ENCODE assay signal across 18 cellular contexts in the genomic region with DNA sequence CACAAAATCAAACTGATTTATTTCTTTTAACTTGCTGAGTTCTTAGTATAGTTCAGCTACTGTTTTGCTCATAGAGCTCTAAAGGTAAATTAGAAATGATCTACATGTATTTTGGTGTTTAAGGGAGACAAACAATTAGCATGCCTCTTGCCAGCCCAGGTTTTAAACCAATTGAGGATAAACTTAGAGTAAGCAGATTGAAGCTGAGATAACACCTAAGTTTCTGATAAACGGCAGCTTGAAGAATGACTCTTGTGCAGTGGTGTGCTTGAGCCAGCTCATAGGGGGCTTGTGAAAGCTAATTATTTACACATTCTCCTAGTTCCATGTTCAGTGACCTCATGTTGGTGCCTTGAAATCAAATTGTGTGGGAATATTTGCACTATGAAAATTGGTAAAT.
"Had no signal": no experiment of that assay in that cellular context is flagged by ENCODE, and none has a peak within 500 bp of the region (broad histone marks: within the 10 kb centered on the region; RNA-seq: fewer than 3 reads in every experiment).

No MANE protein-coding gene starts in this region.

- H3K9me3 ChIP-seq: colonic mucosa, heart left ventricle, left ventricle myocardium inferior, lower lobe of right lung, psoas muscle, spleen, tibial artery, upper lobe of left lung, uterus had no signal

- H3K4me1 ChIP-seq: colonic mucosa, heart left ventricle, left ventricle myocardium inferior, lower lobe of right lung, psoas muscle, spleen, tibial artery, upper lobe of left lung, uterus had no signal

- H3K27me3 ChIP-seq: colonic mucosa, heart left ventricle, spleen, tibial artery, upper lobe of left lung, uterus had no signal

- H3K27ac ChIP-seq: colonic mucosa, heart left ventricle, left ventricle myocardium inferior, lower lobe of right lung, psoas muscle, spleen, tibial artery, upper lobe of left lung, uterus had no signal

- H3K36me3 ChIP-seq: colonic mucosa, heart left ventricle, left ventricle myocardium inferior, lower lobe of right lung, spleen, tibial artery, upper lobe of left lung, uterus had no signal

- H3K4me3 ChIP-seq: colonic mucosa, heart left ventricle, left ventricle myocardium inferior, lower lobe of right lung, psoas muscle, spleen, tibial artery, upper lobe of left lung, uterus had no signal

- DNase-seq: colonic mucosa; dermis blood vessel endothelial cell; heart left ventricle; hypothalamus; islet precursor cell; left ventricle myocardium inferior; lower lobe of right lung; naive thymus-derived CD4-positive, alpha-beta T cell; nephron progenitor cell; psoas muscle; retina; spleen; stimulated activated CD4-positive, alpha-beta T cell treated with anti-CD3 and anti-CD28 coated beads, Interleukin-15, amount 100 ng/mL, for 24 hours; stimulated activated CD4-positive, alpha-beta T cell treated with anti-CD3 and anti-CD28 coated beads, Interleukin-1b, Interleukin-23, amount 100 ng/mL, for 48 hours; stimulated activated CD4-positive, alpha-beta T cell treated with anti-CD3 and anti-CD28 coated beads, Interleukin-4, amount 100 ng/mL, for 24 hours; tibial artery; upper lobe of left lung; uterus had no signal
